Comparison of ENCODE assay signal across 22 cellular contexts in genomic region chr3:5709704-5710103, GRCh38.
"Had no signal": no experiment of that assay in that cellular context is flagged by ENCODE, and none has a peak within 500 bp of the region (broad histone marks: within the 10 kb centered on the region; RNA-seq: fewer than 3 reads in every experiment).

No MANE protein-coding gene starts in this region.

- H3K4me1 Mint-ChIP-seq: memory B cell; naive B cell; nephron; stimulated activated memory B cell treated with anti-CD40 and anti-IgM and Interleukin-4, amounts not matched to agents 10 μg/mL and 1 μg/mL and 100 μg/mL, for 72 hours had no signal

- H3K27me3 ChIP-seq: esophagus squamous epithelium, gastroesophageal sphincter, spleen, stomach, transverse colon had no signal

- H3K27ac Mint-ChIP-seq: effector memory CD8-positive, alpha-beta T cell; memory B cell; nephron; stimulated activated memory B cell treated with anti-CD40 and anti-IgM and Interleukin-4, amounts not matched to agents 10 μg/mL and 1 μg/mL and 100 μg/mL, for 72 hours had no signal

- H3K4me3 Mint-ChIP-seq: effector memory CD8-positive, alpha-beta T cell; memory B cell; naive B cell; nephron; stimulated activated memory B cell treated with anti-CD40 and anti-IgM and Interleukin-4, amounts not matched to agents 10 μg/mL and 1 μg/mL and 100 μg/mL, for 72 hours had no signal

- H3K27me3 Mint-ChIP-seq: effector memory CD8-positive, alpha-beta T cell; memory B cell; stimulated activated memory B cell treated with anti-CD40 and anti-IgM and Interleukin-4, amounts not matched to agents 10 μg/mL and 1 μg/mL and 100 μg/mL, for 72 hours had no signal

- H3K4me1 ChIP-seq: esophagus squamous epithelium, gastroesophageal sphincter, left ventricle myocardium inferior, lower lobe of right lung, spleen, stomach, transverse colon had no signal

- H3K4me3 ChIP-seq: esophagus squamous epithelium, gastroesophageal sphincter, left ventricle myocardium inferior, lower lobe of right lung, spleen, stomach, thoracic aorta, transverse colon had no signal

- H3K9me3 ChIP-seq: esophagus squamous epithelium, gastroesophageal sphincter, lower lobe of right lung, stomach, thoracic aorta, transverse colon had no signal

- H3K36me3 ChIP-seq: esophagus squamous epithelium, gastroesophageal sphincter, left ventricle myocardium inferior, lower lobe of right lung, spleen, stomach, thoracic aorta, transverse colon had no signal

- ATAC-seq: effector memory CD8-positive, alpha-beta T cell; gastroesophageal sphincter; lower lobe of right lung; sciatic nerve; stimulated activated memory B cell treated with anti-CD40 and anti-IgM and Interleukin-4, amounts not matched to agents 10 μg/mL and 1 μg/mL and 100 μg/mL, for 72 hours had no signal

- DNase-seq: effector memory CD8-positive, alpha-beta T cell; esophagus squamous epithelium; foreskin fibroblast; glutamatergic neuron; islet precursor cell; left ventricle myocardium inferior; lower lobe of right lung; midbrain; naive B cell; spleen; stimulated activated CD4-positive, alpha-beta T cell treated with anti-CD3 and anti-CD28 coated beads, Interleukin-15, amount 100 ng/mL, for 24 hours; stimulated activated CD4-positive, alpha-beta T cell treated with anti-CD3 and anti-CD28 coated beads, Interleukin-1b, Interleukin-23, amount 100 ng/mL, for 48 hours; stimulated activated CD4-positive, alpha-beta T cell treated with anti-CD3 and anti-CD28 coated beads, Interleukin-4, amount 100 ng/mL, for 24 hours; stomach; substantia nigra; transverse colon had no signal

- H3K36me3 Mint-ChIP-seq: memory B cell; naive B cell; stimulated activated memory B cell treated with anti-CD40 and anti-IgM and Interleukin-4, amounts not matched to agents 10 μg/mL and 1 μg/mL and 100 μg/mL, for 72 hours had no signal

- H3K27ac ChIP-seq: esophagus squamous epithelium, gastroesophageal sphincter, left ventricle myocardium inferior, lower lobe of right lung, spleen, stomach, thoracic aorta, transverse colon had no signal
